Comparison of ENCODE assay signal across 8 cellular contexts in genomic region chr12:55188974-55189556, GRCh38. TPM values are rescaled to one million over a fixed set of nuclear protein-coding genes. Genes with fewer than 3 reads are reported as not detected.
DNase-seq lines count a peak whose midpoint lies in the region; ATAC-seq, FAIRE-seq and TF ChIP-seq lines count a peak whose summit lies in the region.

No MANE protein-coding gene starts in this region.

- H3K4me3 ChIP-seq in CD8-positive, alpha-beta memory T cell (ENCODE audit: low read length) = no peak overlapping the region
- no peak overlapping the region for H3K4me3 ChIP-seq in endothelial cell of umbilical vein (replicated peaks in 1 of 3; ENCODE audit: insufficient read depth in 1 of 3, low read depth in 1 of 3, low read length in 3 of 3)

- no peak for TF ChIP-seq POLR2A in endothelial cell of umbilical vein (IDR thresholded peaks at IDR 0.05; ENCODE audit: low read depth, low read length)

- H3K36me3 ChIP-seq in CD8-positive, alpha-beta memory T cell (ENCODE audit: insufficient read depth, low read length) = no peaks in the 10 kb centered on the region
- no peaks in the 10 kb centered on the region for H3K36me3 ChIP-seq in endothelial cell of umbilical vein (ENCODE audit: control insufficient read depth in 2 of 2, extremely low read depth in 1 of 2, insufficient read depth in 2 of 2, low read length in 2 of 2)

- no peak overlapping the region for H3K4me2 ChIP-seq in endothelial cell of umbilical vein (ENCODE audit: insufficient read depth, low read length)

- no peaks in the 10 kb centered on the region for H3K9me1 ChIP-seq in endothelial cell of umbilical vein (replicated peaks; ENCODE audit: control insufficient read depth, extremely low read depth, insufficient read depth, low read length)

- H3K9me3 Mint-ChIP-seq in CD8-positive, alpha-beta memory T cell = peaks cover 0 to 4% (median 0%) of the 10 kb centered on the region in 5 donors
- peaks cover 0 to 4% (median 2%) of the 10 kb centered on the region in 3 donors for H3K9me3 Mint-ChIP-seq in T-cell

- H3K27ac Mint-ChIP-seq in CD8-positive, alpha-beta memory T cell = no peak overlapping the region
- no peak overlapping the region for H3K27ac Mint-ChIP-seq in T-cell

- FAIRE-seq in endothelial cell of umbilical vein (lab: Jason Lieb, UNC) = peak; percentile 43

- no peaks in the 10 kb centered on the region for H3K9me3 ChIP-seq in CD8-positive, alpha-beta memory T cell (ENCODE audit: low read length)
- H3K9me3 ChIP-seq in endothelial cell of umbilical vein (replicated peaks; ENCODE audit: control insufficient read depth, insufficient read depth, low read length) = no peaks in the 10 kb centered on the region

- CTCF ChIA-PET in CD8-positive, alpha-beta memory T cell (lab: Charles Lee) = interaction anchor here (1.0 to 2.4 kb wide), 3 partner anchors 12 to 467 kb away, joined by 3 to 9 read pairs (median 3); no protein-coding TSS in a partner anchor
- CTCF ChIA-PET in T-cell (lab: Charles Lee) = interaction anchor here in 1 of 2 donors (0.7 to 1.6 kb wide), 6 partner anchors 8 to 430 kb away, joined by 3 to 5 read pairs (median 4); no protein-coding TSS in a partner anchor
- CTCF ChIA-PET in endothelial cell of umbilical vein (lab: Charles Lee) = interaction anchor here (0.5 to 2.9 kb wide), 20 partner anchors 8 to 548 kb away, joined by 3 to 62 read pairs (median 4); partner anchors contain the start of gene RDH5

- intact Hi-C loops in endothelial cell of umbilical vein (cut with micrococcal nuclease) = loop anchor here (1.0 to 5.0 kb wide), 3 partner anchors 430 to 533 kb away; partner anchors contain the start of gene RDH5

- peak; percentile 43 to 46 for TF ChIP-seq CTCF in endothelial cell of umbilical vein (IDR thresholded peaks at IDR 0.05; ENCODE audit: extremely low read depth in 1 of 2, insufficient read depth in 1 of 2, low read depth in 1 of 2, low read length in 2 of 2)

- H3K36me3 Mint-ChIP-seq in CD8-positive, alpha-beta memory T cell = no peaks in the 10 kb centered on the region
- H3K36me3 Mint-ChIP-seq in T-cell = no peaks in the 10 kb centered on the region

- peak in 4 of 5 donors; percentile 6 to 46 (median 42) for DNase-seq in CD8-positive, alpha-beta memory T cell
- DNase-seq in NCI-H2029 (lab: John Stamatoyannopoulos, UW) (peak; percentile 72), T-cell (peak in 19 of 34 experiments; percentile 2 to 52 (median 16)), endothelial cell of umbilical vein (ENCODE audit: low read depth, low spot score) (peak; percentile 87), mucosa of gallbladder (ENCODE audit: low spot score) (peak; percentile 71), islet precursor cell (no peak)

- POLR2A ChIA-PET in CD8-positive, alpha-beta memory T cell (lab: Charles Lee) = no interaction called here
- POLR2A ChIA-PET in T-cell (lab: Charles Lee) = no interaction called here
- POLR2A ChIA-PET in endothelial cell of umbilical vein (lab: Charles Lee) = no interaction called here

- no peaks in the 10 kb centered on the region for H3K27me3 ChIP-seq in CD8-positive, alpha-beta memory T cell (ENCODE audit: insufficient read depth, low read length, poor library complexity, severe bottlenecking)
- peaks cover 0 to 5% of the 10 kb centered on the region in 2 experiments for H3K27me3 ChIP-seq in endothelial cell of umbilical vein (ENCODE audit: control insufficient read depth in 2 of 2, insufficient read depth in 2 of 2, low read length in 2 of 2)

- no peak overlapping the region for H3K4me3 Mint-ChIP-seq in CD8-positive, alpha-beta memory T cell
- no peak overlapping the region for H3K4me3 Mint-ChIP-seq in T-cell

- dilution Hi-C loops in endothelial cell of umbilical vein (cut with MboI; ENCODE audit: extremely low pct_ligation_motif_present, low sequenced_read_pairs) = no loop called here

- ATAC-seq in GM18867 (IDR thresholded peaks at IDR 0.05; ENCODE audit: unreplicated experiment) = peak; percentile 91
- peak; percentile 80 for ATAC-seq in HG03060 (IDR thresholded peaks at IDR 0.05; ENCODE audit: low read depth, unreplicated experiment)
- peak; percentile 57 to 69 (median 62) for ATAC-seq in T-cell (replicated peaks in 1 of 4)

- no peaks in the 10 kb centered on the region for H3K4me1 ChIP-seq in CD8-positive, alpha-beta memory T cell (ENCODE audit: insufficient read depth, low read length)
- no peaks in the 10 kb centered on the region for H3K4me1 ChIP-seq in endothelial cell of umbilical vein (ENCODE audit: control insufficient read depth, extremely low read depth, insufficient read depth, low read length)

- no peak overlapping the region for H3K27ac ChIP-seq in CD8-positive, alpha-beta memory T cell (ENCODE audit: low read depth, low read length)
- no peak overlapping the region for H3K27ac ChIP-seq in endothelial cell of umbilical vein (ENCODE audit: insufficient read depth, low read depth, low read length)

- H3K79me2 ChIP-seq in endothelial cell of umbilical vein (ENCODE audit: control insufficient read depth, insufficient read depth, low read length) = no peaks in the 10 kb centered on the region

- peaks cover 8 to 42% of the 10 kb centered on the region in 2 donors for H3K27me3 Mint-ChIP-seq in CD8-positive, alpha-beta memory T cell
- H3K27me3 Mint-ChIP-seq in T-cell = peaks cover 38 to 41% of the 10 kb centered on the region in 2 donors

- H3K4me1 Mint-ChIP-seq in CD8-positive, alpha-beta memory T cell = no peaks in the 10 kb centered on the region
- no peaks in the 10 kb centered on the region for H3K4me1 Mint-ChIP-seq in T-cell

- H4K20me1 ChIP-seq in endothelial cell of umbilical vein (replicated peaks; ENCODE audit: control insufficient read depth, extremely low read depth, insufficient read depth, low read length) = no peaks in the 10 kb centered on the region

- no TSS peak for BruUV-seq in endothelial cell of umbilical vein (replicated peaks; lab: Mats Ljungman, UMichigan)

- no peak overlapping the region for H3K9ac ChIP-seq in endothelial cell of umbilical vein (replicated peaks; ENCODE audit: extremely low read depth, insufficient read depth, low read length)

- H2AFZ ChIP-seq in endothelial cell of umbilical vein (ENCODE audit: low read depth, low read length) = no peak overlapping the region

TF ChIP-seq in endothelial cell of umbilical vein, 7 proteins besides CTCF, POLR2A, EP300 and RAD21:
- TF ChIP-seq MYC (IDR thresholded peaks at IDR 0.05; ENCODE audit: low read depth, low read length) = no peak
- no peak for TF ChIP-seq MAX (IDR thresholded peaks at IDR 0.05; ENCODE audit: insufficient read depth, insufficient read length)
- TF ChIP-seq GATA2 (IDR thresholded peaks at IDR 0.05; ENCODE audit: insufficient read depth, insufficient read length, low read depth, low read length) = no peak
- TF ChIP-seq POLR2AphosphoS5 (IDR thresholded peaks at IDR 0.05; ENCODE audit: insufficient read depth, low read depth, low read length) = no peak
- no peak for TF ChIP-seq FOS (IDR thresholded peaks at IDR 0.05; ENCODE audit: borderline replicate concordance, insufficient read depth, low read length)
- no peak for TF ChIP-seq EZH2 (IDR thresholded peaks at IDR 0.05; ENCODE audit: borderline replicate concordance, low read depth, low read length, severe bottlenecking)
- no peak for TF ChIP-seq JUN (IDR thresholded peaks at IDR 0.05; ENCODE audit: borderline replicate concordance, insufficient read depth, insufficient read length, low read depth)
TF ChIP-seq in endothelial cell of umbilical vein: peak in this region for 0.

RNA-seq across cellular contexts. Expression of gene OR10A7, which starts 31.8 kb away (rescaled TPM):
- total RNA-seq in CD8-positive, alpha-beta memory T cell = not detected
- polyA plus RNA-seq in CD8-positive, alpha-beta memory T cell = not detected
- total RNA-seq in T-cell (not detected), endothelial cell of umbilical vein (not detected in 2 replicates), mucosa of gallbladder (not detected)
- not detected in 2 replicates for polyA plus RNA-seq in endothelial cell of umbilical vein
- polyA plus RNA-seq in endothelial cell of umbilical vein (2011; cell fraction: cytosol; rRNA removed) = not detected in 2 replicates
- not detected in 2 replicates for polyA plus RNA-seq in endothelial cell of umbilical vein (2011; cell fraction: nucleus; rRNA removed)
- not detected in 2 replicates for polyA plus RNA-seq in endothelial cell of umbilical vein (2012)
- not detected in 2 replicates for polyA minus RNA-seq in endothelial cell of umbilical vein
- polyA minus RNA-seq in endothelial cell of umbilical vein (2011; cell fraction: cytosol; rRNA and poly(A)+ RNA removed) = not detected
- not detected in 2 replicates for polyA minus RNA-seq in endothelial cell of umbilical vein (2011; cell fraction: nucleus; rRNA and poly(A)+ RNA removed)

RNA-seq across cellular contexts. Expression of gene OR6C74, which starts 55.3 kb away (rescaled TPM):
- not detected for total RNA-seq in CD8-positive, alpha-beta memory T cell
- not detected for polyA plus RNA-seq in CD8-positive, alpha-beta memory T cell
- not detected for total RNA-seq in T-cell
- not detected in 2 replicates for total RNA-seq in endothelial cell of umbilical vein
- not detected in 2 replicates for polyA plus RNA-seq in endothelial cell of umbilical vein
- polyA plus RNA-seq in endothelial cell of umbilical vein (2011; cell fraction: cytosol; rRNA removed) = not detected in 2 replicates
- polyA plus RNA-seq in endothelial cell of umbilical vein (2011; cell fraction: nucleus; rRNA removed) = not detected in 2 replicates
- not detected in 2 replicates for polyA plus RNA-seq in endothelial cell of umbilical vein (2012)
- not detected in 2 replicates for polyA minus RNA-seq in endothelial cell of umbilical vein
- polyA minus RNA-seq in endothelial cell of umbilical vein (2011; cell fraction: cytosol; rRNA and poly(A)+ RNA removed) = not detected
- polyA minus RNA-seq in endothelial cell of umbilical vein (2011; cell fraction: nucleus; rRNA and poly(A)+ RNA removed) = not detected in 2 replicates
- not detected for total RNA-seq in mucosa of gallbladder
